In genomic region chr17:8153957-8154607, GRCh38 we compare ENCODE assay signal across 8 cellular contexts. TPM values are rescaled to one million over a fixed set of nuclear protein-coding genes. Genes with fewer than 3 reads are reported as not detected.
DNase-seq lines count a peak whose midpoint lies in the region; TF ChIP-seq lines count a peak whose summit lies in the region.

No MANE protein-coding gene starts in this region.

- peaks cover 3% of the 10 kb centered on the region for H3K36me3 ChIP-seq in OCI-LY3 (replicated peaks; ENCODE audit: low read depth, low read length)

- H3K4me3 Mint-ChIP-seq in activated T-cell treated with anti-CD3 and anti-CD28 coated beads, Interleukin-2, amount 50 U/mL, for 24 hours, result peak overlapping the region; percentile 66

- H3K9me3 ChIP-seq in OCI-LY3 (ENCODE audit: insufficient read depth, low read length), result no peaks in the 10 kb centered on the region

- H3K36me3 Mint-ChIP-seq in activated T-cell treated with anti-CD3 and anti-CD28 coated beads, Interleukin-2, amount 50 U/mL, for 24 hours (ENCODE audit: low read depth), result peaks cover 34% of the 10 kb centered on the region

- H3K4me3 ChIP-seq in OCI-LY3 (ENCODE audit: low read length) (peak overlapping the region; percentile 49), epithelial cell of esophagus (ENCODE audit: low read length) (peak overlapping the region; percentile 100)

- H3K4me2 ChIP-seq in OCI-LY3 (ENCODE audit: low read length), result peak overlapping the region; percentile 49

- H3K79me2 ChIP-seq in OCI-LY3 (ENCODE audit: low read length), result peaks cover 9% of the 10 kb centered on the region; the same call in 1 of the 2 replicates

- no peak overlapping the region for H3K27ac ChIP-seq in OCI-LY3 (ENCODE audit: low read length)

- no peak overlapping the region for H3K27ac Mint-ChIP-seq in activated T-cell treated with anti-CD3 and anti-CD28 coated beads, Interleukin-2, amount 50 U/mL, for 24 hours

- no peaks in the 10 kb centered on the region for H3K9me3 Mint-ChIP-seq in activated T-cell treated with anti-CD3 and anti-CD28 coated beads, Interleukin-2, amount 50 U/mL, for 24 hours

- no peak for TF ChIP-seq CTCF in OCI-LY3 (IDR thresholded peaks at IDR 0.05; ENCODE audit: low read depth, low read length)
- no peak for TF ChIP-seq CTCF in epithelial cell of esophagus (IDR thresholded peaks at IDR 0.05; ENCODE audit: insufficient read depth, low read depth, low read length, missing control alignments)

- no peak overlapping the region for H3K9ac ChIP-seq in OCI-LY3 (ENCODE audit: low read length)

- H3K27me3 ChIP-seq in OCI-LY3 (ENCODE audit: low read depth, low read length), result no peaks in the 10 kb centered on the region

- no peaks in the 10 kb centered on the region for H4K20me1 ChIP-seq in OCI-LY3 (ENCODE audit: insufficient read depth, low read length)

- in situ Hi-C loops in ACHN (cut with HindIII; ENCODE audit: low pct_ligation_motif_present, low pct_unique_long_range_greater_than_20kb, low sequenced_read_pairs), result no loop called here

- DNase-seq in ACHN, result peak; percentile 98
- peak; percentile 92 for DNase-seq in H4 (ENCODE audit: low spot score)
- peak; percentile 87 for DNase-seq in activated T-cell treated with anti-CD3 and anti-CD28 coated beads, Interleukin-2, amount 50 U/mL, for 24 hours
- peak; percentile 98 for DNase-seq in epithelial cell of esophagus (ENCODE audit: low read depth)
- peak; percentile 96 for DNase-seq in midbrain (lab: John Stamatoyannopoulos, UW)
- peak; percentile 69 for DNase-seq in stimulated activated CD8-positive, alpha-beta memory T cell treated with anti-CD3 and anti-CD28 coated beads, Interleukin-12 subunit alpha, Interleukin-12 subunit beta, amount 100 ng/mL, for 4 hours (ENCODE audit: low read depth)
- no peak for DNase-seq in NCI-H128 (lab: John Stamatoyannopoulos, UW; ENCODE audit: unreplicated experiment)

- H3K27me3 Mint-ChIP-seq in activated T-cell treated with anti-CD3 and anti-CD28 coated beads, Interleukin-2, amount 50 U/mL, for 24 hours, result no peaks in the 10 kb centered on the region

- peaks cover 23% of the 10 kb centered on the region for H3K4me1 ChIP-seq in OCI-LY3 (ENCODE audit: low read length)

- peaks cover 47% of the 10 kb centered on the region for H3K4me1 Mint-ChIP-seq in activated T-cell treated with anti-CD3 and anti-CD28 coated beads, Interleukin-2, amount 50 U/mL, for 24 hours (ENCODE audit: low read depth)

- H2AFZ ChIP-seq in OCI-LY3 (ENCODE audit: low read depth, low read length), result no peak overlapping the region

RNA-seq across cellular contexts. Expression of gene PER1, which starts 1.9 kb away (rescaled TPM):
- total RNA-seq in H4 (2014; rRNA removed; shearing (Covaris generic)), result 4.4 and 4.6 TPM in 2 replicates

RNA-seq across cellular contexts. Expression of gene VAMP2, which starts 8.7 kb away (rescaled TPM):
- total RNA-seq in H4 (2014; rRNA removed; shearing (Covaris generic)), result 0.64 TPM in 2 replicates

RNA-seq across cellular contexts. Expression of gene TMEM107, which starts 22.1 kb away (rescaled TPM):
- total RNA-seq in H4 (2014; rRNA removed; shearing (Covaris generic)), result 1.7 and 13.3 TPM in 2 replicates

RNA-seq across cellular contexts. Expression of gene HES7, which starts 30.2 kb away (rescaled TPM):
- total RNA-seq in H4 (2014; rRNA removed; shearing (Covaris generic)), result 0.14 TPM in 1 of 2 replicates, not detected in the other

RNA-seq across cellular contexts. Expression of gene ALOXE3, which starts 35.8 kb away (rescaled TPM):
- total RNA-seq in H4 (2014; rRNA removed; shearing (Covaris generic)), result not detected in 2 replicates
